ENCODE assay signal across 1 cellular context in genomic region chr7:101179780-101180755, GRCh38.
TF ChIP-seq lines count a peak whose summit lies in the region.

NAT16 (minus strand) TSS chr7:101180293; CDS start chr7:101174807, 5,486 bp downstream.

TF ChIP-seq in A549, 52 proteins besides CTCF, POLR2A, EP300 and RAD21 (continued from another document):
- TF ChIP-seq, protein P1, sequence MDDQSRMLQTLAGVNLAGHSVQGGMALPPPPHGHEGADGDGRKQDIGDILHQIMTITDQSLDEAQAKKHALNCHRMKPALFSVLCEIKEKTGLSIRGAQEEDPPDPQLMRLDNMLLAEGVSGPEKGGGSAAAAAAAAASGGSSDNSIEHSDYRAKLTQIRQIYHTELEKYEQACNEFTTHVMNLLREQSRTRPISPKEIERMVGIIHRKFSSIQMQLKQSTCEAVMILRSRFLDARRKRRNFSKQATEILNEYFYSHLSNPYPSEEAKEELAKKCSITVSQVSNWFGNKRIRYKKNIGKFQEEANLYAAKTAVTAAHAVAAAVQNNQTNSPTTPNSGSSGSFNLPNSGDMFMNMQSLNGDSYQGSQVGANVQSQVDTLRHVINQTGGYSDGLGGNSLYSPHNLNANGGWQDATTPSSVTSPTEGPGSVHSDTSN (IDR thresholded peaks at IDR 0.05) = no peak
- no peak for TF ChIP-seq ZC3H11A (IDR thresholded peaks at IDR 0.05)
- no peak for TF ChIP-seq HOXB13 (CRISPR knock-in tag; IDR thresholded peaks at IDR 0.05; ENCODE audit: low read depth)
